Comparison of ENCODE assay signal across 1 cellular context in the genomic region with DNA sequence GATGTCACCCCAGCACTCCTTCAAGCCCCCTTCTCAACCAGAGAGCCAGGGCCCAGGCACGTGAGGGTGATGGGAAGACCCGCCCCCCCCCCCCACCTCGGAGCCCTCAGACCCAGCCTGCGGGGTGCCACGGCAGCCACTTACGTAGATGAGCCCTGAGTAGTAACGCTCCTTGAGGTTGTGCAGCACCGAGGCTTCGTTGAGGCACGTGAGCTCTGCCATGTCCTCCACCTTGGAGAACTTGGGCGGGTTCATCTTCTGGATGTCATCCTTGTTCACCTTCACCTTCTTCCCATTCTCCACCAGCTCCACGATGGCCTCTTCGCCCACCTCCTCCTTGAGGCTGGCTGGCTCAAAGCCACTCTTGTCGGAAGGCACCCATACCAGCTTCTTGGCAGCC.
TF ChIP-seq lines count a peak whose summit lies in the region.

No MANE protein-coding gene starts in this region.

TF ChIP-seq in HepG2, 621 proteins besides CTCF, POLR2A, EP300 and RAD21:
- no peak for TF ChIP-seq ZFP41 (CRISPR knock-in tag; IDR thresholded peaks at IDR 0.05; ENCODE audit: borderline replicate concordance)
- TF ChIP-seq, protein P1, sequence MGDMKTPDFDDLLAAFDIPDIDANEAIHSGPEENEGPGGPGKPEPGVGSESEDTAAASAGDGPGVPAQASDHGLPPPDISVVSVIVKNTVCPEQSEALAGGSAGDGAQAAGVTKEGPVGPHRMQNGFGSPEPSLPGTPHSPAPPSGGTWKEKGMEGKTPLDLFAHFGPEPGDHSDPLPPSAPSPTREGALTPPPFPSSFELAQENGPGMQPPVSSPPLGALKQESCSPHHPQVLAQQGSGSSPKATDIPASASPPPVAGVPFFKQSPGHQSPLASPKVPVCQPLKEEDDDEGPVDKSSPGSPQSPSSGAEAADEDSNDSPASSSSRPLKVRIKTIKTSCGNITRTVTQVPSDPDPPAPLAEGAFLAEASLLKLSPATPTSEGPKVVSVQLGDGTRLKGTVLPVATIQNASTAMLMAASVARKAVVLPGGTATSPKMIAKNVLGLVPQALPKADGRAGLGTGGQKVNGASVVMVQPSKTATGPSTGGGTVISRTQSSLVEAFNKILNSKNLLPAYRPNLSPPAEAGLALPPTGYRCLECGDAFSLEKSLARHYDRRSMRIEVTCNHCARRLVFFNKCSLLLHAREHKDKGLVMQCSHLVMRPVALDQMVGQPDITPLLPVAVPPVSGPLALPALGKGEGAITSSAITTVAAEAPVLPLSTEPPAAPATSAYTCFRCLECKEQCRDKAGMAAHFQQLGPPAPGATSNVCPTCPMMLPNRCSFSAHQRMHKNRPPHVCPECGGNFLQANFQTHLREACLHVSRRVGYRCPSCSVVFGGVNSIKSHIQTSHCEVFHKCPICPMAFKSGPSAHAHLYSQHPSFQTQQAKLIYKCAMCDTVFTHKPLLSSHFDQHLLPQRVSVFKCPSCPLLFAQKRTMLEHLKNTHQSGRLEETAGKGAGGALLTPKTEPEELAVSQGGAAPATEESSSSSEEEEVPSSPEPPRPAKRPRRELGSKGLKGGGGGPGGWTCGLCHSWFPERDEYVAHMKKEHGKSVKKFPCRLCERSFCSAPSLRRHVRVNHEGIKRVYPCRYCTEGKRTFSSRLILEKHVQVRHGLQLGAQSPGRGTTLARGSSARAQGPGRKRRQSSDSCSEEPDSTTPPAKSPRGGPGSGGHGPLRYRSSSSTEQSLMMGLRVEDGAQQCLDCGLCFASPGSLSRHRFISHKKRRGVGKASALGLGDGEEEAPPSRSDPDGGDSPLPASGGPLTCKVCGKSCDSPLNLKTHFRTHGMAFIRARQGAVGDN (CRISPR knock-in tag; IDR thresholded peaks at IDR 0.05), result peak; percentile 24; the same call in 1 of the 2 replicates
- peak; percentile 37 for TF ChIP-seq AGO2 (optimal IDR thresholded peaks at IDR 0.05; ENCODE audit: low read depth, low read length)
